1 cellular context compared by ENCODE assay signal in genomic region chr10:22436893-22437619, GRCh38.
TF ChIP-seq lines count a peak whose summit lies in the region.

No MANE protein-coding gene starts in this region.

TF ChIP-seq in GM12878, 131 proteins besides CTCF, POLR2A, EP300 and RAD21 (continued from another document and continues in another):
- TF ChIP-seq ZBTB4 (CRISPR knock-in tag; IDR thresholded peaks at IDR 0.05) (no peak), EZH2 (IDR thresholded peaks at IDR 0.05; ENCODE audit: borderline replicate concordance, control insufficient read depth, low read depth, low read length) (no peak), ZNF622 (IDR thresholded peaks at IDR 0.05) (no peak), CEBPB (IDR thresholded peaks at IDR 0.05; ENCODE audit: borderline replicate concordance in 1 of 2, low read depth in 2 of 2, low read length in 2 of 2) (no peak), ETV6 (conservative IDR thresholded peaks at IDR 0.05 in 1 of 2, IDR thresholded peaks at IDR 0.05 in 1 of 2; ENCODE audit: borderline replicate concordance in 1 of 2, low read depth in 1 of 2) (peak in 1 of 2 experiments; percentile 94; a peak in 2 of 4 replicates), HCFC1 (IDR thresholded peaks at IDR 0.05; ENCODE audit: low read length) (peak; percentile 22; the same call in 1 of the 2 replicates), CHD1 (IDR thresholded peaks at IDR 0.05; ENCODE audit: low read depth, low read length) (no peak), TCF7 (IDR thresholded peaks at IDR 0.05; ENCODE audit: borderline replicate concordance) (0 out of 2 replicates have a peak, but pooled peaks have one; percentile 15), JUND (IDR thresholded peaks at IDR 0.05; ENCODE audit: low read depth, low read length) (no peak), HDGF (IDR thresholded peaks at IDR 0.05) (no peak), PML (IDR thresholded peaks at IDR 0.05; ENCODE audit: low read length) (peak; percentile 91), SP1 (IDR thresholded peaks at IDR 0.05; ENCODE audit: low read depth, low read length) (peak; percentile 50), NR2F1 (conservative IDR thresholded peaks at IDR 0.05) (peak; percentile 97), HDAC2 (IDR thresholded peaks at IDR 0.05) (0 out of 2 replicates have a peak, but pooled peaks have one; percentile 29), MTA3 (IDR thresholded peaks at IDR 0.05; ENCODE audit: borderline replicate concordance, low read length) (no peak; the same call in 1 of the 2 replicates), ZBTB11 (CRISPR knock-in tag; IDR thresholded peaks at IDR 0.05) (no peak), ESRRA (IDR thresholded peaks at IDR 0.05; ENCODE audit: low read length) (no peak), BCLAF1 (IDR thresholded peaks at IDR 0.05) (no peak), TARDBP (IDR thresholded peaks at IDR 0.05; ENCODE audit: borderline replicate concordance) (peak; percentile 81), RFX5 (IDR thresholded peaks at IDR 0.05; ENCODE audit: low read depth, low read length) (no peak), JUNB (IDR thresholded peaks at IDR 0.05) (no peak; the same call in 1 of the 2 replicates), ZNF274 (IDR thresholded peaks at IDR 0.05; ENCODE audit: insufficient read depth, insufficient read length) (no peak), BCL3 (IDR thresholded peaks at IDR 0.05; ENCODE audit: borderline replicate concordance, insufficient read depth, low read depth, low read length, poor library complexity, severe bottlenecking) (peak; percentile 51), NFXL1 (IDR thresholded peaks at IDR 0.05; ENCODE audit: borderline replicate concordance) (no peak), RCOR1 (conservative IDR thresholded peaks at IDR 0.05; ENCODE audit: low read depth, low read length) (0 out of 2 replicates have a peak, but pooled peaks have one; percentile 38), E2F4 (IDR thresholded peaks at IDR 0.05; ENCODE audit: low read depth, low read length) (no peak), EED (IDR thresholded peaks at IDR 0.05; ENCODE audit: low read depth) (peak; percentile 86), SMARCA5 (IDR thresholded peaks at IDR 0.05) (peak; percentile 56; the same call in 1 of the 2 replicates), RAD51 (IDR thresholded peaks at IDR 0.05) (no peak), NBN (IDR thresholded peaks at IDR 0.05) (peak; percentile 63), SMAD5 (IDR thresholded peaks at IDR 0.05; ENCODE audit: low read depth) (peak; percentile 87), SPI1 (IDR thresholded peaks at IDR 0.05; ENCODE audit: borderline replicate concordance, insufficient read depth, low read depth, low read length) (no peak), FOXM1 (IDR thresholded peaks at IDR 0.05; ENCODE audit: low read depth, low read length) (peak; percentile 30), BACH1 (IDR thresholded peaks at IDR 0.05; ENCODE audit: borderline replicate concordance) (0 out of 2 replicates have a peak, but pooled peaks have one; percentile 51), BCL11A (IDR thresholded peaks at IDR 0.05; ENCODE audit: low read depth, low read length) (no peak), DPF2 (IDR thresholded peaks at IDR 0.05) (0 out of 2 replicates have a peak, but pooled peaks have one; percentile 43), NKRF (conservative IDR thresholded peaks at IDR 0.05) (no peak; the same call in 1 of the 2 replicates), SREBF2 (IDR thresholded peaks at IDR 0.05; ENCODE audit: low read length) (no peak), PAX8 (IDR thresholded peaks at IDR 0.05) (no peak), STAT1 (conservative IDR thresholded peaks at IDR 0.05) (no peak), CUX1 (IDR thresholded peaks at IDR 0.05; ENCODE audit: insufficient replicate concordance, low read depth, low read length) (no peak), ZNF207 (IDR thresholded peaks at IDR 0.05; ENCODE audit: borderline replicate concordance) (no peak), TCF3 (IDR thresholded peaks at IDR 0.05; ENCODE audit: borderline replicate concordance, insufficient read depth, low read depth, low read length) (peak; percentile 64; the same call in 1 of the 2 replicates), HDAC6 (IDR thresholded peaks at IDR 0.05; ENCODE audit: unreplicated experiment) (peak; percentile 52), RUNX3 (IDR thresholded peaks at IDR 0.05; ENCODE audit: low read length) (peak; percentile 87), KAT2A (conservative IDR thresholded peaks at IDR 0.05; ENCODE audit: control insufficient read depth, low read depth, low read length) (no peak), IKZF1 (conservative IDR thresholded peaks at IDR 0.05) (peak; percentile 89), RBBP5 (conservative IDR thresholded peaks at IDR 0.05) (0 out of 2 replicates have a peak, but pooled peaks have one; percentile 35)
